Comparison of ENCODE assay signal across 3 cellular contexts in the genomic region with DNA sequence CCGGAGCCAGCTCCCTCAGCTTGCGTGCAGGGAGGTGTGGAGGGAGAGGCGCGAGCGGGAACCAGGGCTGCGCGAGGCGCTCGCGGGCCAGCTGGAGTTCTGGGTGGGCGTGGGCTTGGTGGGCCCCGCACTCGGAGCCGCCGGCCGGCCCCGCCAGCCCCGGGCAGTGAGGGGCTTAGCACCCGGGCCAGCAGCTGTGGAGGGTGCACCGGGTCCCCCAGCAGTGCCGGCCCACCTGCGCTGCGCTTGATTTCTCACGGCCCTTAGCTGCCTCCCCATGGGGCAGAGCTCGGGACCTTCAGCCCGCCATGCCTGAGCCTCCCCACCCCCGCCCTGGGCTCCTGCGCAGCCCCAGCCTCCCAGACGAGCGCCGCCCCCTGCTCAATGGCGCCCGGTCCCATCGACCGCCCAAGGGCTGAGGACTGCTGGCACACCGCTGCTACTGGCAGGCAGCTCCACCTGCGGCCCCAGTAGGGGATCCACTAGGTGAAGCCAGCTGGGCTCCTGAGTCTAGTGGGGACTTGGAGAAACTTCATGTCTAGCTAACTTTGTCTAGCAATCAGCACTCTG.
"Had no signal": no experiment of that assay in that cellular context is flagged by ENCODE, and none has a peak within 500 bp of the region (broad histone marks: within the 10 kb centered on the region; RNA-seq: fewer than 3 reads in every experiment).

No MANE protein-coding gene starts in this region.

- H3K4me3 ChIP-seq: GM12878 had no signal

- ATAC-seq: GM12878 had no signal

- DNase-seq: GDM1, GF-D8 had no signal
